Comparison of ENCODE assay signal across 10 cellular contexts in genomic region chr9:78763424-78763823, GRCh38.
"Had no signal": no experiment of that assay in that cellular context is flagged by ENCODE, and none has a peak within 500 bp of the region (broad histone marks: within the 10 kb centered on the region; RNA-seq: fewer than 3 reads in every experiment).

No MANE protein-coding gene starts in this region.

- H3K4me3 Mint-ChIP-seq: HFFc6 had no signal

- DNase-seq: GM23248, GOT3, H7, HFFc6, IMR-90, KG1 had no signal

- FAIRE-seq: HTR-8/SVneo, K562 had no signal

- H3K4me3 ChIP-seq: GM23248, HAP-1, K562 had no signal

- H3K27ac ChIP-seq: GM23248 had no signal

- H3K4me1 ChIP-seq: HAP-1 had no signal

- H3K27ac Mint-ChIP-seq: HFFc6 had no signal

- H3K9ac ChIP-seq: GM23248 had no signal

- ATAC-seq: HCT116, K562 had no signal

- H3K9me3 ChIP-seq: HAP-1 had no signal

- H3K9me3 Mint-ChIP-seq: HFFc6 had no signal

- H3K36me3 ChIP-seq: HAP-1 had no signal
